Comparison of ENCODE assay signal across 2 cellular contexts in the genomic region with DNA sequence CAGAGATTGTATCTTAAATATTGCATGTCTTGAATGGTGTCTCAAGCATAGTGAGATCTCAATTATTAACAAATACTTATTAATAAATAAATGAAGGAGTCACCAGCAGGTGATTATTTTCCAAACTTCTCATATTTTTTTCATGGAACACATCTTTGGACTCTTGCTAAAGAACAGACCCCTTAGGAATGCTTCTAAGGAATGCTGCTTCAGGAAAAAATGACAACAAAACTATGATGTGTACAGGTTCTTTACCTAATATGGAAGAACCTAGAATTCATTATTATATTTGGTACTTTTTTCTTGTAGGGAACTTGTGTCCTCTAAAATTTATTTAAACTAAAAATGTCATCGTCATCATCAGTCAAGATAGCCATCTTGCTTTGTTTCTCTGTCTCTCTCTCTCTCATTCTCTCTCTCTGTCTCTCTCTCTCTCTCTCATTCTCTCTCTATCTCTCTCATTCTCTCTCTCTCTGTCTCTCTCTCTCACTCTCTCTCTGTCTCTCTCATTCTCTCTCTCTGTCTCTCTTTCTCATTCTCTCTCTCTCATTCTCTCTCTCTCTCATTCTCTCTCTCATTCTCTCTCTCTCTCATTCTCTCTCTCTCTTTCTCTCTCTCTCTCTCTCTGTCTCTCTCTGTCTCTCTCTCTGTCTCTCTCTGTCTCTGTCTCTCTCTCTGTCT.
TF ChIP-seq lines count a peak whose summit lies in the region.

No MANE protein-coding gene starts in this region.

TF ChIP-seq in IMR-90, 13 proteins besides CTCF, POLR2A, EP300 and RAD21:
- no peak for TF ChIP-seq FOS (IDR thresholded peaks at IDR 0.05; ENCODE audit: low read depth, low read length)
- no peak for TF ChIP-seq BHLHE40 (IDR thresholded peaks at IDR 0.05; ENCODE audit: low read depth, low read length)
- no peak for TF ChIP-seq SMC3 (IDR thresholded peaks at IDR 0.05; ENCODE audit: low read depth, low read length)
- no peak for TF ChIP-seq MAZ (IDR thresholded peaks at IDR 0.05; ENCODE audit: borderline replicate concordance, low read depth, low read length)
- TF ChIP-seq CEBPB (IDR thresholded peaks at IDR 0.05; ENCODE audit: low read depth, low read length): no peak
- TF ChIP-seq MAFK (IDR thresholded peaks at IDR 0.05; ENCODE audit: low read depth, low read length): no peak
- TF ChIP-seq MXI1 (IDR thresholded peaks at IDR 0.05; ENCODE audit: borderline replicate concordance, low read depth, low read length): no peak
- TF ChIP-seq, protein P1, sequence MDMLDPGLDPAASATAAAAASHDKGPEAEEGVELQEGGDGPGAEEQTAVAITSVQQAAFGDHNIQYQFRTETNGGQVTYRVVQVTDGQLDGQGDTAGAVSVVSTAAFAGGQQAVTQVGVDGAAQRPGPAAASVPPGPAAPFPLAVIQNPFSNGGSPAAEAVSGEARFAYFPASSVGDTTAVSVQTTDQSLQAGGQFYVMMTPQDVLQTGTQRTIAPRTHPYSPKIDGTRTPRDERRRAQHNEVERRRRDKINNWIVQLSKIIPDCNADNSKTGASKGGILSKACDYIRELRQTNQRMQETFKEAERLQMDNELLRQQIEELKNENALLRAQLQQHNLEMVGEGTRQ (IDR thresholded peaks at IDR 0.05; ENCODE audit: low read depth, low read length): no peak
- no peak for TF ChIP-seq NFE2L2 (IDR thresholded peaks at IDR 0.05; ENCODE audit: low read depth, low read length)
- TF ChIP-seq, protein P2, sequence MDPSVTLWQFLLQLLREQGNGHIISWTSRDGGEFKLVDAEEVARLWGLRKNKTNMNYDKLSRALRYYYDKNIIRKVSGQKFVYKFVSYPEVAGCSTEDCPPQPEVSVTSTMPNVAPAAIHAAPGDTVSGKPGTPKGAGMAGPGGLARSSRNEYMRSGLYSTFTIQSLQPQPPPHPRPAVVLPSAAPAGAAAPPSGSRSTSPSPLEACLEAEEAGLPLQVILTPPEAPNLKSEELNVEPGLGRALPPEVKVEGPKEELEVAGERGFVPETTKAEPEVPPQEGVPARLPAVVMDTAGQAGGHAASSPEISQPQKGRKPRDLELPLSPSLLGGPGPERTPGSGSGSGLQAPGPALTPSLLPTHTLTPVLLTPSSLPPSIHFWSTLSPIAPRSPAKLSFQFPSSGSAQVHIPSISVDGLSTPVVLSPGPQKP (IDR thresholded peaks at IDR 0.05; ENCODE audit: borderline replicate concordance, low read depth, low read length): no peak
- no peak for TF ChIP-seq RCOR1 (IDR thresholded peaks at IDR 0.05; ENCODE audit: insufficient replicate concordance, low read length)
- no peak for TF ChIP-seq RFX5 (IDR thresholded peaks at IDR 0.05; ENCODE audit: low read depth, low read length)
- TF ChIP-seq CHD1 (IDR thresholded peaks at IDR 0.05; ENCODE audit: low read depth, low read length): no peak

TF ChIP-seq in HEK293T, 16 proteins besides CTCF, POLR2A, EP300 and RAD21:
- TF ChIP-seq ARNT (IDR thresholded peaks at IDR 0.05) (no peak), HDGF (IDR thresholded peaks at IDR 0.05; ENCODE audit: borderline replicate concordance) (no peak), ELF4 (IDR thresholded peaks at IDR 0.05) (no peak), L3MBTL2 (conservative IDR thresholded peaks at IDR 0.05) (no peak), FOXK2 (IDR thresholded peaks at IDR 0.05) (no peak), CTBP1 (IDR thresholded peaks at IDR 0.05; ENCODE audit: borderline replicate concordance) (no peak), BHLHE40 (IDR thresholded peaks at IDR 0.05; ENCODE audit: borderline replicate concordance) (no peak), LEF1 (IDR thresholded peaks at IDR 0.05; ENCODE audit: borderline replicate concordance) (no peak)
